In the genomic region with DNA sequence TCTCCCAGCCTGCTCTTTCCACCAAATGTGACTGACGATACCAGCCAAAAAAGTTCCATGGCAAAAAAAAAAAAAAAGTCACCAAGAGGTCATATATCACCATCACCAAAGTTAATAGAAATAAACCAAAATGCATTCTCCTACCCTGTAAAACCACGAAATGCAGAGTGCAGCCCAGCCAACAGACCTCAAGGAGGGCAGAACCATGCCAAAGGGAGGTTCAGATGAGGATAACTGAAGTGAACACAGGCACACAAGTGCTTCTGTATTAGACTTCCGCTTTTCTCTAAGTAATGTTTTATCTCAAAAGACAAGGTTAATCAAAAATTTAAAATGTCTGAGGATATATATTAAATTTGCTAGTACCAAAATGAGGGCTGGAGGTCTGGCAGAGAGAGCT, we compare ENCODE assay signal across 18 cellular contexts.
"Had no signal": no experiment of that assay in that cellular context is flagged by ENCODE, and none has a peak within 500 bp of the region (broad histone marks: within the 10 kb centered on the region; RNA-seq: fewer than 3 reads in every experiment).

No MANE protein-coding gene starts in this region.

- FAIRE-seq: pancreas, TTC549 had no signal

- H3K36me3 ChIP-seq: ascending aorta, breast epithelium, gastrocnemius medialis, neural progenitor cell, pancreas, thoracic aorta, upper lobe of right lung had no signal

- H3K4me1 ChIP-seq: breast epithelium had no signal

- H3K9me3 Mint-ChIP-seq: neural progenitor cell; stimulated activated effector memory CD8-positive, alpha-beta T cell treated with anti-CD3 and anti-CD28 coated beads, Interleukin-12 subunit alpha, Interleukin-12 subunit beta, amount 100 ng/mL, for 72 hours had no signal

- H3K4me3 Mint-ChIP-seq: neural progenitor cell; stimulated activated effector memory CD8-positive, alpha-beta T cell treated with anti-CD3 and anti-CD28 coated beads, Interleukin-12 subunit alpha, Interleukin-12 subunit beta, amount 100 ng/mL, for 72 hours had no signal

- H3K4me3 ChIP-seq: ascending aorta, breast epithelium, gastrocnemius medialis, heart right ventricle, neural progenitor cell, pancreas, thoracic aorta, upper lobe of right lung had no signal

- DNase-seq: activated CD4-positive, alpha-beta T cell treated with anti-CD3 and anti-CD28 coated beads, Interleukin-2, amount 50 U/mL, for 1 hour; activated CD8-positive, alpha-beta memory T cell treated with anti-CD3 and anti-CD28 coated beads for 24 hours; activated gamma-delta T cell treated with Interleukin-2 at 50 U/mL for 16 hours; cerebellar nuclear complex; effector CD8-positive, alpha-beta T cell; gastrocnemius medialis; heart right ventricle; midbrain; pancreas; stimulated activated CD4-positive, alpha-beta T cell treated with anti-CD3 and anti-CD28 coated beads, Interleukin-12 subunit alpha, Interleukin-12 subunit beta, amount 100 ng/mL, for 4 hours; upper lobe of right lung had no signal

- H3K9ac ChIP-seq: neural progenitor cell had no signal

- H3K4me2 ChIP-seq: neural progenitor cell had no signal

- H3K27ac Mint-ChIP-seq: neural progenitor cell; stimulated activated effector memory CD8-positive, alpha-beta T cell treated with anti-CD3 and anti-CD28 coated beads, Interleukin-12 subunit alpha, Interleukin-12 subunit beta, amount 100 ng/mL, for 72 hours had no signal

- H3K27ac ChIP-seq: ascending aorta, breast epithelium, gastrocnemius medialis, heart right ventricle, neural progenitor cell, pancreas, thoracic aorta, upper lobe of right lung had no signal

- H2AFZ ChIP-seq: neural progenitor cell had no signal

- H3K9me3 ChIP-seq: ascending aorta, breast epithelium, gastrocnemius medialis, heart right ventricle, pancreas, thoracic aorta, upper lobe of right lung had no signal

- H3K36me3 Mint-ChIP-seq: neural progenitor cell; stimulated activated effector memory CD8-positive, alpha-beta T cell treated with anti-CD3 and anti-CD28 coated beads, Interleukin-12 subunit alpha, Interleukin-12 subunit beta, amount 100 ng/mL, for 72 hours had no signal

- H3K27me3 ChIP-seq: ascending aorta, breast epithelium had no signal

- ATAC-seq: gastrocnemius medialis; heart right ventricle; left lobe of liver; pancreas; stimulated activated effector memory CD8-positive, alpha-beta T cell treated with anti-CD3 and anti-CD28 coated beads, Interleukin-12 subunit alpha, Interleukin-12 subunit beta, amount 100 ng/mL, for 72 hours; upper lobe of right lung had no signal
